12 cellular contexts compared by ENCODE assay signal in genomic region chr2:175880-176800, GRCh38.
DNase-seq lines count a peak whose midpoint lies in the region; ATAC-seq, FAIRE-seq and TF ChIP-seq lines count a peak whose summit lies in the region.
"Had no signal": no experiment of that assay in that cellular context is flagged by ENCODE, and none has a peak within 500 bp of the region (broad histone marks: within the 10 kb centered on the region; RNA-seq: fewer than 3 reads in every experiment).

No MANE protein-coding gene starts in this region.

- peak; percentile 95 for ATAC-seq in CD4-positive, alpha-beta T cell (ENCODE audit: poor library complexity)
- peak; percentile 90 to 94 for ATAC-seq in natural killer cell treated with Interleukin-12 subunit alpha and Interleukin-12 subunit beta and Interleukin-15 and Interleukin-18, amount 100 ng/mL, for 72 hours
- no peak for ATAC-seq in GM21786 (IDR thresholded peaks at IDR 0.05; ENCODE audit: unreplicated experiment)

- H3K4me3 ChIP-seq in SJSA1 = no peak overlapping the region
- H3K4me3 ChIP-seq in kidney (ENCODE audit: low read length in 2 of 2) = no peak overlapping the region
- H3K4me3 ChIP-seq: lower lobe of right lung had no signal

- DNase-seq in CD4-positive, alpha-beta T cell = peak; percentile 14 to 56 (median 46)
- DNase-seq in SJSA1 (ENCODE audit: low read depth in 1 of 2, low spot score in 2 of 2) = peak; percentile 69 to 84
- DNase-seq in activated T-helper 9 cell treated with anti-CD3 and anti-CD28 coated beads, Interleukin-2, amount 50 U/mL, for 16 hours (ENCODE audit: low read depth) = peak; percentile 13
- DNase-seq in natural killer cell treated with Interleukin-12 subunit alpha and Interleukin-12 subunit beta and Interleukin-15 and Interleukin-18, amount 100 ng/mL, for 72 hours (ENCODE audit: low spot score) = peak; percentile 69
- DNase-seq in COLO668 (lab: John Stamatoyannopoulos, UW; ENCODE audit: unreplicated experiment) = no peak
- DNase-seq in T1000 (lab: John Stamatoyannopoulos, UW) = no peak
- no peak for DNase-seq in kidney
- DNase-seq: lower lobe of right lung, SIG-M5 had no signal

- H3K27ac ChIP-seq in CD4-positive, alpha-beta T cell (ENCODE audit: low read depth, low read length) = no peak overlapping the region
- H3K27ac ChIP-seq in SJSA1 = peak overlapping the region; percentile 55
- H3K27ac ChIP-seq in kidney (ENCODE audit: low read depth in 2 of 2, low read length in 2 of 2) = no peak overlapping the region
- H3K27ac ChIP-seq: lower lobe of right lung had no signal

- H3K9me3 ChIP-seq in CD4-positive, alpha-beta T cell (ENCODE audit: control insufficient read depth, low read length) = no peaks in the 10 kb centered on the region
- H3K9me3 ChIP-seq in SJSA1 (replicated peaks) = no peaks in the 10 kb centered on the region
- no peaks in the 10 kb centered on the region for H3K9me3 ChIP-seq in kidney (ENCODE audit: control insufficient read depth in 1 of 2, low read length in 2 of 2)
- H3K9me3 ChIP-seq: lower lobe of right lung had no signal

- H3K9me3 Mint-ChIP-seq in CD4-positive, alpha-beta T cell = no peaks in the 10 kb centered on the region
- H3K9me3 Mint-ChIP-seq in natural killer cell treated with Interleukin-12 subunit alpha and Interleukin-12 subunit beta and Interleukin-15 and Interleukin-18, amount 100 ng/mL, for 72 hours = no peaks in the 10 kb centered on the region
- H3K9me3 Mint-ChIP-seq: IgD-negative memory B cell had no signal

- POLR2A ChIA-PET in CD4-positive, alpha-beta T cell (lab: Charles Lee) = interaction anchor here (0.8 to 2.8 kb wide), 14 partner anchors 9 to 501 kb away, joined by 3 to 13 read pairs (median 4); partner anchors contain the start of genes ACP1 and TMEM18

- FAIRE-seq in kidney (lab: Jason Lieb, UNC) = no peak
- FAIRE-seq: colon had no signal

- CTCF ChIA-PET in CD4-positive, alpha-beta T cell (lab: Charles Lee) = no interaction called here

- H3K9ac ChIP-seq in kidney (ENCODE audit: low read length in 2 of 2) = no peak overlapping the region

- peak overlapping the region; percentile 76 for H3K4me3 Mint-ChIP-seq in CD4-positive, alpha-beta T cell
- H3K4me3 Mint-ChIP-seq in natural killer cell treated with Interleukin-12 subunit alpha and Interleukin-12 subunit beta and Interleukin-15 and Interleukin-18, amount 100 ng/mL, for 72 hours = peak overlapping the region; percentile 79

- no peaks in the 10 kb centered on the region for H3K27me3 Mint-ChIP-seq in CD4-positive, alpha-beta T cell
- peaks cover 0 to 8% of the 10 kb centered on the region in 2 donors for H3K27me3 Mint-ChIP-seq in natural killer cell treated with Interleukin-12 subunit alpha and Interleukin-12 subunit beta and Interleukin-15 and Interleukin-18, amount 100 ng/mL, for 72 hours
- H3K27me3 Mint-ChIP-seq: IgD-negative memory B cell had no signal

- no peaks in the 10 kb centered on the region for H3K27me3 ChIP-seq in CD4-positive, alpha-beta T cell (ENCODE audit: control insufficient read depth, insufficient read depth, low read length)
- H3K27me3 ChIP-seq in SJSA1 (replicated peaks) = no peaks in the 10 kb centered on the region

- no peaks in the 10 kb centered on the region for H3K36me3 ChIP-seq in SJSA1
- H3K36me3 ChIP-seq in kidney (ENCODE audit: control insufficient read depth in 1 of 2, insufficient read depth in 2 of 2, low read length in 2 of 2) = no peaks in the 10 kb centered on the region
- H3K36me3 ChIP-seq: lower lobe of right lung had no signal

- peaks cover 38% of the 10 kb centered on the region for H3K4me1 ChIP-seq in SJSA1 (replicated peaks)
- no peaks in the 10 kb centered on the region for H3K4me1 ChIP-seq in kidney (ENCODE audit: control insufficient read depth in 1 of 2, insufficient read depth in 1 of 2, low read depth in 1 of 2, low read length in 2 of 2)
- H3K4me1 ChIP-seq: lower lobe of right lung had no signal

- H3K4me1 Mint-ChIP-seq in CD4-positive, alpha-beta T cell (ENCODE audit: low read depth) = peaks cover 48% of the 10 kb centered on the region
- peaks cover 39 to 41% of the 10 kb centered on the region in 2 donors for H3K4me1 Mint-ChIP-seq in natural killer cell treated with Interleukin-12 subunit alpha and Interleukin-12 subunit beta and Interleukin-15 and Interleukin-18, amount 100 ng/mL, for 72 hours (ENCODE audit: low read depth in 2 of 2)

- intact Hi-C loops in CD4-positive, alpha-beta T cell (cut with DNase I, micrococcal nuclease) = loop anchor here in 1 of 2 experiments (5.0 kb wide), 1 partner anchor 71 kb away; no protein-coding TSS in a partner anchor
- intact Hi-C loops in kidney (cut with DNase I) = no loop called here

- no peaks in the 10 kb centered on the region for H3K36me3 Mint-ChIP-seq in CD4-positive, alpha-beta T cell (ENCODE audit: low read depth)
- H3K36me3 Mint-ChIP-seq in natural killer cell treated with Interleukin-12 subunit alpha and Interleukin-12 subunit beta and Interleukin-15 and Interleukin-18, amount 100 ng/mL, for 72 hours = no peaks in the 10 kb centered on the region
- H3K36me3 Mint-ChIP-seq: IgD-negative memory B cell had no signal

- no peak for TF ChIP-seq CTCF in CD4-positive, alpha-beta T cell (IDR thresholded peaks at IDR 0.05)
- TF ChIP-seq CTCF in kidney (IDR thresholded peaks at IDR 0.05; ENCODE audit: borderline replicate concordance, extremely low read depth, insufficient read depth) = no peak

- peak overlapping the region; percentile 92 for H3K27ac Mint-ChIP-seq in CD4-positive, alpha-beta T cell
- no peak overlapping the region for H3K27ac Mint-ChIP-seq in natural killer cell treated with Interleukin-12 subunit alpha and Interleukin-12 subunit beta and Interleukin-15 and Interleukin-18, amount 100 ng/mL, for 72 hours

Comparison
In these comparisons a context has a peak if more than half of its experiments do, and no peak if none do; other contexts are left out.
1. DNase-seq: peak in CD4-positive, alpha-beta T cell (10 of 10), SJSA1 (2 of 2), activated T-helper 9 cell treated with anti-CD3 and anti-CD28 coated beads, Interleukin-2, amount 50 U/mL, for 16 hours (single experiment) and natural killer cell treated with Interleukin-12 subunit alpha and Interleukin-12 subunit beta and Interleukin-15 and Interleukin-18, amount 100 ng/mL, for 72 hours (single experiment); none in COLO668 (single experiment), T1000 (single experiment) and kidney (single experiment).